ENCODE assay signal across 21 cellular contexts in genomic region chr15:64747578-64747977, GRCh38. TPM values are rescaled to one million over a fixed set of nuclear protein-coding genes. Genes with fewer than 3 reads are reported as not detected.
DNase-seq lines count a peak whose midpoint lies in the region; ATAC-seq and TF ChIP-seq lines count a peak whose summit lies in the region.
"Had no signal": no experiment of that assay in that cellular context is flagged by ENCODE, and none has a peak within 500 bp of the region (broad histone marks: within the 10 kb centered on the region; RNA-seq: fewer than 3 reads in every experiment).

No MANE protein-coding gene starts in this region.

- H2BK120ac ChIP-seq in neuronal stem cell (ENCODE audit: low read depth, low read length), result no peak overlapping the region

- H2BK12ac ChIP-seq in neuronal stem cell (ENCODE audit: low read length), result no peak overlapping the region

- no peak overlapping the region for H3K4ac ChIP-seq in neuronal stem cell (ENCODE audit: low read length)

- no peaks in the 10 kb centered on the region for H3K4me1 Mint-ChIP-seq in stimulated activated naive CD8-positive, alpha-beta T cell treated with anti-CD3 and anti-CD28 coated beads, Interleukin-15, Interleukin-2, amounts not matched to agents 100 ng/mL and 50 ng/mL, for 24 hours (ENCODE audit: low read depth)
- peaks cover 5% of the 10 kb centered on the region for H3K4me1 Mint-ChIP-seq in glutamatergic neuron (ENCODE audit: low read depth, unreplicated experiment)

- no peak for DNase-seq in stimulated activated naive CD8-positive, alpha-beta T cell treated with anti-CD3 and anti-CD28 coated beads, Interleukin-15, Interleukin-2, amounts not matched to agents 100 U/mL and 50 U/mL, for 24 hours
- DNase-seq in heart left ventricle (peak in 1 of 5 donors; percentile 38), neuronal stem cell (ENCODE audit: low spot score) (no peak), glutamatergic neuron (no peak)
- DNase-seq: 8988T, COR-L47, DMS153, EL, H7, NCI-H1048, NCI-H146, NCI-H446, NCI-H748 treated with DMSO at 0.1 percent for 48 hours, PC-9, SHP77 had no signal

- no peak overlapping the region for H2BK15ac ChIP-seq in neuronal stem cell (ENCODE audit: low read length)

- H3K4me1 ChIP-seq in heart left ventricle (peaks cover 0 to 73% (median 31%) of the 10 kb centered on the region in 12 donors), neuronal stem cell (ENCODE audit: control insufficient read depth in 2 of 2, insufficient read depth in 1 of 2, low read depth in 1 of 2, low read length in 2 of 2) (peaks cover 0 to 10% of the 10 kb centered on the region in 2 donors)

- 21 to 47% (median 35%) methylated on average over 8 to 9 of the region's 9 CpGs for WGBS in heart left ventricle, 4 donors
- WGBS in neuronal stem cell (ENCODE audit: extremely low coverage in 2 of 2, insufficient read length in 2 of 2, insufficient replicate concordance in 1 of 2), 2 donors, result no CpG with 5 or more reads among the region's 9 CpGs

- H3K27me3 ChIP-seq in heart left ventricle (no peaks in the 10 kb centered on the region), neuronal stem cell (ENCODE audit: control insufficient read depth in 3 of 3, insufficient read depth in 3 of 3, low read depth in 1 of 3, low read length in 3 of 3) (no peaks in the 10 kb centered on the region)

- no peak overlapping the region for H2AK5ac ChIP-seq in neuronal stem cell (ENCODE audit: low read depth, low read length)

- peak overlapping the region; percentile 50 for H3K27ac Mint-ChIP-seq in stimulated activated naive CD8-positive, alpha-beta T cell treated with anti-CD3 and anti-CD28 coated beads, Interleukin-15, Interleukin-2, amounts not matched to agents 100 ng/mL and 50 ng/mL, for 24 hours
- no peak overlapping the region for H3K27ac Mint-ChIP-seq in glutamatergic neuron (ENCODE audit: unreplicated experiment)

- no peak for TF ChIP-seq POLR2A in heart left ventricle (IDR thresholded peaks at IDR 0.05)

- no peak overlapping the region for H3K9ac ChIP-seq in neuronal stem cell (ENCODE audit: low read depth, low read length, poor library complexity)

- no peak overlapping the region for H4K8ac ChIP-seq in neuronal stem cell (ENCODE audit: low read depth, low read length)

- TF ChIP-seq CTCF in heart left ventricle (IDR thresholded peaks at IDR 0.05) (no peak), glutamatergic neuron (IDR thresholded peaks at IDR 0.05; ENCODE audit: partially characterized antibody, unreplicated experiment) (no peak)

- no peak overlapping the region for H4K91ac ChIP-seq in neuronal stem cell (ENCODE audit: low read depth, low read length, poor library complexity)

- peak overlapping the region; percentile 75 for H3K23ac ChIP-seq in neuronal stem cell (ENCODE audit: low read depth, low read length, poor library complexity)

- H3K4me3 Mint-ChIP-seq in stimulated activated naive CD8-positive, alpha-beta T cell treated with anti-CD3 and anti-CD28 coated beads, Interleukin-15, Interleukin-2, amounts not matched to agents 100 ng/mL and 50 ng/mL, for 24 hours, result no peak overlapping the region
- no peak overlapping the region for H3K4me3 Mint-ChIP-seq in glutamatergic neuron (ENCODE audit: unreplicated experiment)

- H3K79me1 ChIP-seq in neuronal stem cell (ENCODE audit: low read depth, low read length), result no peaks in the 10 kb centered on the region

- H3K4me2 ChIP-seq in neuronal stem cell (ENCODE audit: insufficient read depth, low read length, poor library complexity, severe bottlenecking), result no peak overlapping the region
- H3K4me2 ChIP-seq: PC-9 had no signal

- intact Hi-C loops in heart left ventricle (cut with DNase I), result loop anchor here in 2 of 10 donors (2.0 to 5.0 kb wide), 2 partner anchors 27 to 60 kb away; partner anchors contain the start of gene RBPMS2 (in 1 of the 2)

- no peak overlapping the region for H2AFZ ChIP-seq in neuronal stem cell (ENCODE audit: low read length)
- H2AFZ ChIP-seq: PC-9 had no signal

- no peak overlapping the region for H2BK5ac ChIP-seq in neuronal stem cell (ENCODE audit: low read length)

- H3K36me3 ChIP-seq in heart left ventricle (peaks cover 0 to 13% (median 0%) of the 10 kb centered on the region in 9 donors), neuronal stem cell (replicated peaks in 1 of 2; ENCODE audit: control insufficient read depth in 2 of 2, insufficient read depth in 2 of 2, low read length in 2 of 2) (peaks cover 4 to 49% of the 10 kb centered on the region in 2 donors)

- no peaks in the 10 kb centered on the region for H3K9me3 Mint-ChIP-seq in stimulated activated naive CD8-positive, alpha-beta T cell treated with anti-CD3 and anti-CD28 coated beads, Interleukin-15, Interleukin-2, amounts not matched to agents 100 ng/mL and 50 ng/mL, for 24 hours
- peaks cover 3% of the 10 kb centered on the region for H3K9me3 Mint-ChIP-seq in glutamatergic neuron (ENCODE audit: unreplicated experiment)

- no peaks in the 10 kb centered on the region for H3K36me3 Mint-ChIP-seq in stimulated activated naive CD8-positive, alpha-beta T cell treated with anti-CD3 and anti-CD28 coated beads, Interleukin-15, Interleukin-2, amounts not matched to agents 100 ng/mL and 50 ng/mL, for 24 hours (ENCODE audit: low read depth)
- H3K36me3 Mint-ChIP-seq in glutamatergic neuron (ENCODE audit: unreplicated experiment), result no peaks in the 10 kb centered on the region

- peak overlapping the region; percentile 21 for H3K18ac ChIP-seq in neuronal stem cell (ENCODE audit: low read length)

- H3K27ac ChIP-seq in heart left ventricle (peak overlapping the region in 7 of 12 donors; percentile 13 to 76 (median 53)), neuronal stem cell (replicated peaks; ENCODE audit: low read length) (no peak overlapping the region)
- H3K27ac ChIP-seq: C4-2B, HL-60, PC-9 had no signal

- H3K27me3 Mint-ChIP-seq in stimulated activated naive CD8-positive, alpha-beta T cell treated with anti-CD3 and anti-CD28 coated beads, Interleukin-15, Interleukin-2, amounts not matched to agents 100 ng/mL and 50 ng/mL, for 24 hours, result peaks cover 4% of the 10 kb centered on the region
- peaks cover 2% of the 10 kb centered on the region for H3K27me3 Mint-ChIP-seq in glutamatergic neuron (ENCODE audit: unreplicated experiment)

- H3K14ac ChIP-seq in neuronal stem cell (ENCODE audit: low read length), result no peak overlapping the region

- no peaks in the 10 kb centered on the region for H3K9me3 ChIP-seq in heart left ventricle
- H3K9me3 ChIP-seq in neuronal stem cell (replicated peaks in 1 of 2; ENCODE audit: control insufficient read depth in 2 of 2, insufficient read depth in 1 of 2, low read depth in 1 of 2, low read length in 2 of 2), result no peaks in the 10 kb centered on the region

- no peak for ATAC-seq in stimulated activated naive CD8-positive, alpha-beta T cell treated with anti-CD3 and anti-CD28 coated beads, Interleukin-15, Interleukin-2, amounts not matched to agents 100 U/mL and 50 U/mL, for 24 hours
- ATAC-seq in heart left ventricle, result peak in 3 of 4 donors; percentile 20 to 33 (median 27)
- ATAC-seq in GM21528 (IDR thresholded peaks at IDR 0.05; ENCODE audit: low FRiP score, unreplicated experiment), result no peak
- ATAC-seq in HG03097 (IDR thresholded peaks at IDR 0.05; ENCODE audit: low FRiP score, unreplicated experiment), result no peak
- ATAC-seq in HG03520 (IDR thresholded peaks at IDR 0.05; ENCODE audit: unreplicated experiment), result no peak

- peak overlapping the region in 2 of 12 donors; percentile 10 to 41 for H3K4me3 ChIP-seq in heart left ventricle
- no peak overlapping the region for H3K4me3 ChIP-seq in neuronal stem cell (ENCODE audit: low read length in 2 of 2)
- H3K4me3 ChIP-seq: PC-9 had no signal

RNA-seq across cellular contexts. Expression of gene RBPMS2, which starts 27.8 kb away (rescaled TPM):
- total RNA-seq in heart left ventricle, result 100 to 1,000 TPM in 7 of 9 donors, 10 to 100 TPM in 2; 49.8 to 530 (median 189) TPM
- polyA plus RNA-seq in heart left ventricle, result 100 to 1,000 TPM; 238 to 408 TPM
- polyA plus RNA-seq in neuronal stem cell (2013, experiment 1 of 2), result 33.3 TPM
- polyA plus RNA-seq in neuronal stem cell (2013, experiment 2 of 2), result 32.1 TPM
- total RNA-seq in glutamatergic neuron (ENCODE audit: unreplicated experiment), result 2.0 TPM

Comparison
In these comparisons a context has a peak if more than half of its experiments do, and no peak if none do; other contexts are left out.
1. ATAC-seq: peak in heart left ventricle (3 of 4); none in stimulated activated naive CD8-positive, alpha-beta T cell treated with anti-CD3 and anti-CD28 coated beads, Interleukin-15, Interleukin-2, amounts not matched to agents 100 U/mL and 50 U/mL, for 24 hours (single experiment), GM21528 (single experiment), HG03097 (single experiment) and HG03520 (single experiment).
2. RNA of gene RBPMS2, which starts 27.8 kb away (total RNA-seq): 49.8 to 530 TPM in heart left ventricle; 2.0 TPM in glutamatergic neuron (single experiment); every median in the first group is over 10 times any median in the second.